ENCODE assay signal across 8 cellular contexts in genomic region chr14:103391048-103391447, GRCh38. TPM values are rescaled to one million over a fixed set of nuclear protein-coding genes. Genes with fewer than 3 reads are reported as not detected.
DNase-seq lines count a peak whose midpoint lies in the region; ATAC-seq and TF ChIP-seq lines count a peak whose summit lies in the region.

No MANE protein-coding gene starts in this region.

- no peaks in the 10 kb centered on the region for H3K9me3 ChIP-seq in cardiac muscle cell (ENCODE audit: low read depth)

- H3K36me3 ChIP-seq in cardiac muscle cell = no peaks in the 10 kb centered on the region

- H3K9me3 Mint-ChIP-seq in activated T-cell treated with anti-CD3 and anti-CD28 coated beads, Interleukin-2, amount 50 U/mL, for 4 hours = no peaks in the 10 kb centered on the region

- TF ChIP-seq CTCF in cardiac muscle cell (IDR thresholded peaks at IDR 0.05; ENCODE audit: low read depth, low read length) = peak; percentile 74
- TF ChIP-seq CTCF in foreskin keratinocyte (conservative IDR thresholded peaks at IDR 0.05) = peak; percentile 90

- intact Hi-C loops in Right ventricle myocardium inferior (cut with DNase I) = loop anchor here (5.0 kb wide), 2 partner anchors 36 to 56 kb away; no protein-coding TSS in a partner anchor

- peaks cover 39% of the 10 kb centered on the region for H3K4me1 ChIP-seq in cardiac muscle cell (ENCODE audit: low read depth)
- peaks cover 20% of the 10 kb centered on the region for H3K4me1 ChIP-seq in foreskin keratinocyte

- no peaks in the 10 kb centered on the region for H3K27me3 ChIP-seq in cardiac muscle cell
- no peaks in the 10 kb centered on the region for H3K27me3 ChIP-seq in foreskin keratinocyte

- ATAC-seq in Right ventricle myocardium inferior = no peak
- peak; percentile 61 to 77 for ATAC-seq in activated T-cell treated with anti-CD3 and anti-CD28 coated beads, Interleukin-2, amount 50 U/mL, for 4 hours
- ATAC-seq in foreskin keratinocyte = peak; percentile 34
- ATAC-seq in HG03565 (IDR thresholded peaks at IDR 0.05; ENCODE audit: unreplicated experiment) = no peak
- no peak for ATAC-seq in GM18868 (IDR thresholded peaks at IDR 0.05; ENCODE audit: unreplicated experiment)

- H3K36me3 Mint-ChIP-seq in activated T-cell treated with anti-CD3 and anti-CD28 coated beads, Interleukin-2, amount 50 U/mL, for 4 hours (ENCODE audit: insufficient read depth) = peaks cover 3% of the 10 kb centered on the region

- no peak overlapping the region for H3K4me3 Mint-ChIP-seq in activated T-cell treated with anti-CD3 and anti-CD28 coated beads, Interleukin-2, amount 50 U/mL, for 4 hours

- no peak overlapping the region for H3K27ac ChIP-seq in cardiac muscle cell
- no peak overlapping the region for H3K27ac ChIP-seq in foreskin keratinocyte

- peak; percentile 52 to 92 for DNase-seq in cardiac muscle cell (ENCODE audit: low read depth in 1 of 2, low spot score in 1 of 2)
- DNase-seq in Right ventricle myocardium inferior (ENCODE audit: missing footprints) = no peak
- peak; percentile 20 for DNase-seq in NCI-H446 treated with DMSO at 0.1 percent for 48 hours (lab: John Stamatoyannopoulos, UW)
- DNase-seq in activated T-cell treated with anti-CD3 and anti-CD28 coated beads, Interleukin-2, amount 50 U/mL, for 4 hours = peak; percentile 9
- no peak for DNase-seq in foreskin keratinocyte
- DNase-seq in putamen (ENCODE audit: low spot score) = peak; percentile 26

- H3K27me3 Mint-ChIP-seq in activated T-cell treated with anti-CD3 and anti-CD28 coated beads, Interleukin-2, amount 50 U/mL, for 4 hours (ENCODE audit: low read depth) = no peaks in the 10 kb centered on the region

- H3K4me1 Mint-ChIP-seq in activated T-cell treated with anti-CD3 and anti-CD28 coated beads, Interleukin-2, amount 50 U/mL, for 4 hours (ENCODE audit: low read depth) = peaks cover 65% of the 10 kb centered on the region

- H3K4me3 ChIP-seq in cardiac muscle cell = no peak overlapping the region

RNA-seq across cellular contexts. Expression of gene MARK3, which starts 5.8 kb away (rescaled TPM):
- 69.4 and 88.3 TPM in 2 replicates for total RNA-seq in cardiac muscle cell
- 72.9 and 97.4 TPM in 2 replicates for polyA plus RNA-seq in cardiac muscle cell
- 123 TPM for total RNA-seq in Right ventricle myocardium inferior
- 10 to 100 TPM; 79.9 to 96.2 (median 95.5) TPM for total RNA-seq in activated T-cell treated with anti-CD3 and anti-CD28 coated beads, Interleukin-2, amount 50 U/mL, for 4 hours
- total RNA-seq in foreskin keratinocyte = 77.7 and 89.3 TPM in 2 replicates
- 52.9 and 60.1 TPM in 2 replicates for polyA plus RNA-seq in foreskin keratinocyte

RNA-seq across cellular contexts. Expression of gene EIF5, which starts 57.0 kb away (rescaled TPM):
- total RNA-seq in cardiac muscle cell = 132 and 149 TPM in 2 replicates
- polyA plus RNA-seq in cardiac muscle cell = 318 and 441 TPM in 2 replicates
- 252 TPM for total RNA-seq in Right ventricle myocardium inferior
- 100 to 1,000 TPM; 434 to 457 (median 451) TPM for total RNA-seq in activated T-cell treated with anti-CD3 and anti-CD28 coated beads, Interleukin-2, amount 50 U/mL, for 4 hours
- total RNA-seq in foreskin keratinocyte = 192 and 193 TPM in 2 replicates
- polyA plus RNA-seq in foreskin keratinocyte = 73.6 and 83.6 TPM in 2 replicates

Comparison
In these comparisons a context has a peak if more than half of its experiments do, and no peak if none do; other contexts are left out.
1. DNase-seq: peak in cardiac muscle cell (2 of 2), NCI-H446 treated with DMSO at 0.1 percent for 48 hours (single experiment), activated T-cell treated with anti-CD3 and anti-CD28 coated beads, Interleukin-2, amount 50 U/mL, for 4 hours (single experiment) and putamen (single experiment); none in Right ventricle myocardium inferior (single experiment) and foreskin keratinocyte (0 of 2).
2. ATAC-seq: peak in activated T-cell treated with anti-CD3 and anti-CD28 coated beads, Interleukin-2, amount 50 U/mL, for 4 hours (2 of 2) and foreskin keratinocyte (single experiment); none in Right ventricle myocardium inferior (single experiment), HG03565 (single experiment) and GM18868 (single experiment).